Comparison of ENCODE assay signal across 11 cellular contexts in the genomic region with DNA sequence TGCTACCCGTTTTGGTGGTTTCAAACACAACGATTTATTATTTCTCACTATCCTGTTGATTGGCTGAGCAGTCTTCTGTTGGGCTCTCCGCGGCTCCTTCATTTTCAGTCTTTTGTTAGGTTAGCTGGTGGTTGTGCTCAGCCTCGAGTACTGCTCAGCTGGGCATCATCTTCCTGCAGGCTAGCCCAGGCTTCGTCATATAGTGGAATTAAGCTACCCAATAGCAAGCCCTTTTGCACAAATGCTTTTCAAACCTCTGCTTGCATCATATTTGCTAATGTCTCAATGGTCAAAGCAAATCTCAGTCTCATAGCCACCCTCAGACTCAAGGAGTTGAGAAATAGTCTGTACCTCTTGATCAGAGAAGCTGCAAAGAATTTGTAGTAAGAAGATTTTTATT. TPM values are rescaled to one million over a fixed set of nuclear protein-coding genes. Genes with fewer than 3 reads are reported as not detected.
"Had no signal": no experiment of that assay in that cellular context is flagged by ENCODE, and none has a peak within 500 bp of the region (broad histone marks: within the 10 kb centered on the region; RNA-seq: fewer than 3 reads in every experiment).

No MANE protein-coding gene starts in this region.

- H3K9me3 ChIP-seq: HAP-1 had no signal

- H3K36me3 ChIP-seq: HAP-1 had no signal

- H3K9me3 Mint-ChIP-seq: HFFc6 had no signal

- H3K27ac Mint-ChIP-seq: HFFc6, IgD-negative memory B cell had no signal

- H3K27ac ChIP-seq: GM23248 had no signal

- ATAC-seq: HCT116, HepG2 had no signal

- H3K4me1 ChIP-seq: HAP-1 had no signal

- H3K4me3 ChIP-seq: GM23248, HAP-1 had no signal

- H3K4me3 Mint-ChIP-seq: HFFc6, IgD-negative memory B cell had no signal

- DNase-seq: GM23248, GOT3, H7, HFFc6, KBM-7 had no signal

RNA-seq across cellular contexts. Expression of gene STX11, which starts 23.7 kb away (rescaled TPM):
- total RNA-seq: H4, H7, HepG2, HT-29 had no signal
